ENCODE assay signal across 8 cellular contexts in the genomic region with DNA sequence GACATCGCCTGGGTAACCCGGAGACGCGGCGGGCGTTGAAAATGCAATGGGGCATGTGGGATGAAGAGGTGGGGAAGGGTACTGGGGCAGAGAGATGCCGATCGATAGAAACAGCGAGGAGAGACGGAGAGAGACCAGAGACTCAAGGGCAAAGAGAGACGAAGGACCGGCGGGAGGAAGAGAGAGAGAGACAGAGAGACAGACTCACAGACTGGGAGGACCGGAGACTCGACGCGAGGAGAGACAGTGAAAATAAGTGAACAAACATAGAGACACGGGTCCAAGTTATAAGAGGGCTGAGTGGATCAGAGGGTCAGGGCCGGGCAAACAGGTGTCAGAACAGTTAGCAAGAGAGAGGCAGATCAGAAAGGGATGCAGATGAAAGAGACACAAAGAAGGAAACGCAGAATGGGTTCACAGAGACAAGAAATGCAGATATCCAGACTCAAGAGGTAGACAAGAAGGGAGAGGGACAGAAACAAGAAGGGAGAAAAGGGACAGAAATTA. TPM values are rescaled to one million over a fixed set of nuclear protein-coding genes. Genes with fewer than 3 reads are reported as not detected.
DNase-seq lines count a peak whose midpoint lies in the region; ATAC-seq, FAIRE-seq and TF ChIP-seq lines count a peak whose summit lies in the region.

No MANE protein-coding gene starts in this region.

- WGBS in hepatocyte (ENCODE audit: low lambda C conversion rate, missing lambda C conversion rate), result 10% methylated on average over 20 of the region's 20 CpGs
- 1% methylated on average over 20 of the region's 20 CpGs for WGBS in small intestine, 3 donors

- ATAC-seq in HG03442 (IDR thresholded peaks at IDR 0.05; ENCODE audit: unreplicated experiment), result no peak
- ATAC-seq in HG03520 (IDR thresholded peaks at IDR 0.05; ENCODE audit: unreplicated experiment), result no peak

- peak overlapping the region; percentile 79 for H3K4me2 ChIP-seq in hepatocyte

- no peaks in the 10 kb centered on the region for H3K27me3 Mint-ChIP-seq in activated CD4-positive, alpha-beta memory T cell treated with anti-CD3 and anti-CD28 coated beads, Interleukin-2, amount 10 ng/mL, durations not matched to agents 7 days and 5 days

- H4K20me1 ChIP-seq in hepatocyte (ENCODE audit: insufficient read depth, poor library complexity, severe bottlenecking), result no peaks in the 10 kb centered on the region

- H3K9me3 ChIP-seq in HAP-1 (no peaks in the 10 kb centered on the region), hepatocyte (ENCODE audit: low read depth) (no peaks in the 10 kb centered on the region), small intestine (ENCODE audit: control insufficient read depth, low read depth) (no peaks in the 10 kb centered on the region)

- H3K27me3 ChIP-seq in HAP-1 (ENCODE audit: low read depth) (no peaks in the 10 kb centered on the region), hepatocyte (no peaks in the 10 kb centered on the region), small intestine (ENCODE audit: control insufficient read depth in 2 of 2, insufficient read depth in 2 of 2, low read length in 2 of 2) (no peaks in the 10 kb centered on the region)

- FAIRE-seq in small intestine (lab: Jason Lieb, UNC), result no peak

- peak overlapping the region; percentile 97 for H3K27ac Mint-ChIP-seq in activated CD4-positive, alpha-beta memory T cell treated with anti-CD3 and anti-CD28 coated beads, Interleukin-2, amount 10 ng/mL, durations not matched to agents 7 days and 5 days

- H3K9me2 ChIP-seq in hepatocyte (replicated peaks; ENCODE audit: insufficient read depth), result no peaks in the 10 kb centered on the region

- DNase-seq in HAP-1 (ENCODE audit: low spot score in 2 of 2), result no peak
- DNase-seq in activated CD4-positive, alpha-beta memory T cell treated with anti-CD3 and anti-CD28 coated beads, Interleukin-2, amount 10 ng/mL, durations not matched to agents 7 days and 5 days, result no peak
- no peak for DNase-seq in hepatocyte (ENCODE audit: low spot score)
- DNase-seq in small intestine, result no peak
- no peak for DNase-seq in NCI-H774 (lab: John Stamatoyannopoulos, UW)
- DNase-seq in DMS153 treated with DMSO at 0.1 percent for 48 hours (lab: John Stamatoyannopoulos, UW; ENCODE audit: unreplicated experiment), result no peak

- H3K36me3 ChIP-seq in HAP-1 (replicated peaks) (no peaks in the 10 kb centered on the region; the same call in none of the 2 replicates), hepatocyte (replicated peaks; ENCODE audit: insufficient read depth, low read depth) (no peaks in the 10 kb centered on the region), small intestine (ENCODE audit: control insufficient read depth in 2 of 2, insufficient read depth in 2 of 2, low read length in 2 of 2) (no peaks in the 10 kb centered on the region)

- H3K79me2 ChIP-seq in hepatocyte, result peaks cover 29% of the 10 kb centered on the region

- H3K4me1 ChIP-seq in HAP-1 (peaks cover 8% of the 10 kb centered on the region), hepatocyte (ENCODE audit: insufficient read depth) (peaks cover 9% of the 10 kb centered on the region), small intestine (ENCODE audit: control insufficient read depth in 2 of 2, insufficient read depth in 1 of 2, low read depth in 1 of 2, low read length in 1 of 2) (peaks cover 2 to 5% of the 10 kb centered on the region in 2 donors)

- in situ Hi-C loops in HAP-1 (cut with MboI; ENCODE audit: low sequenced_read_pairs), result no loop called here

- POLR2A ChIA-PET in activated CD4-positive, alpha-beta memory T cell treated with anti-CD3 and anti-CD28 coated beads, Interleukin-2, amount 10 ng/mL, durations not matched to agents 7 days and 5 days (lab: Charles Lee), result interaction anchor here (2.9 to 3.1 kb wide), 2 partner anchors 15 to 54 kb away, joined by 12 to 21 read pairs; a partner anchor contains a TSS

- H3K27ac ChIP-seq in hepatocyte (peak overlapping the region; percentile 83), small intestine (ENCODE audit: low read depth in 1 of 2, low read length in 1 of 2) (peak overlapping the region; percentile 0 to 98)

- H3K4me3 ChIP-seq in HAP-1 (peak overlapping the region; percentile 65), hepatocyte (peak overlapping the region; percentile 28), small intestine (ENCODE audit: low read depth in 1 of 2, low read length in 2 of 2) (peak overlapping the region in 1 of 2 donors; percentile 18)

- no peaks in the 10 kb centered on the region for H3K9me3 Mint-ChIP-seq in activated CD4-positive, alpha-beta memory T cell treated with anti-CD3 and anti-CD28 coated beads, Interleukin-2, amount 10 ng/mL, durations not matched to agents 7 days and 5 days

- peaks cover 25% of the 10 kb centered on the region for H3K36me3 Mint-ChIP-seq in activated CD4-positive, alpha-beta memory T cell treated with anti-CD3 and anti-CD28 coated beads, Interleukin-2, amount 10 ng/mL, durations not matched to agents 7 days and 5 days (ENCODE audit: low read depth)

- peaks cover 52% of the 10 kb centered on the region for H3K4me1 Mint-ChIP-seq in activated CD4-positive, alpha-beta memory T cell treated with anti-CD3 and anti-CD28 coated beads, Interleukin-2, amount 10 ng/mL, durations not matched to agents 7 days and 5 days

- CTCF ChIA-PET in activated CD4-positive, alpha-beta memory T cell treated with anti-CD3 and anti-CD28 coated beads, Interleukin-2, amount 10 ng/mL, durations not matched to agents 7 days and 5 days (lab: Charles Lee), result interaction anchor here (1.4 to 3.8 kb wide), 2 partner anchors 60 to 122 kb away, joined by 4 to 17 read pairs; a partner anchor contains a TSS

- H2AFZ ChIP-seq in hepatocyte, result no peak overlapping the region

- peak overlapping the region; percentile 83 for H3K4me3 Mint-ChIP-seq in activated CD4-positive, alpha-beta memory T cell treated with anti-CD3 and anti-CD28 coated beads, Interleukin-2, amount 10 ng/mL, durations not matched to agents 7 days and 5 days

- TF ChIP-seq CTCF in hepatocyte (IDR thresholded peaks at IDR 0.05; ENCODE audit: poor library complexity), result no peak

RNA-seq across cellular contexts. Expression of a gene that starts 0.6 kb away (rescaled TPM):
- total RNA-seq in activated CD4-positive, alpha-beta memory T cell treated with anti-CD3 and anti-CD28 coated beads, Interleukin-2, amount 10 ng/mL, durations not matched to agents 7 days and 5 days, result 10 to 100 TPM; 21.6 to 22.9 TPM
- total RNA-seq in hepatocyte, result 19.0 and 23.5 TPM in 2 replicates
- polyA plus RNA-seq in hepatocyte, result 19.9 and 29.0 TPM in 2 replicates
- polyA plus RNA-seq in small intestine, result 10 to 100 TPM; 17.5 to 64.0 (median 25.7) TPM

RNA-seq across cellular contexts. Expression of a gene that starts 15.3 kb away (rescaled TPM):
- total RNA-seq in activated CD4-positive, alpha-beta memory T cell treated with anti-CD3 and anti-CD28 coated beads, Interleukin-2, amount 10 ng/mL, durations not matched to agents 7 days and 5 days, result 10 to 100 TPM; 87.5 to 92.4 TPM
- total RNA-seq in hepatocyte, result 48.5 and 54.4 TPM in 2 replicates
- polyA plus RNA-seq in hepatocyte (111 TPM in 2 replicates), small intestine (10 to 100 TPM; 42.7 to 53.4 (median 45.7) TPM)

RNA-seq across cellular contexts. Expression of a gene that starts 18.8 kb away (rescaled TPM):
- 100 to 1,000 TPM; 137 to 144 TPM for total RNA-seq in activated CD4-positive, alpha-beta memory T cell treated with anti-CD3 and anti-CD28 coated beads, Interleukin-2, amount 10 ng/mL, durations not matched to agents 7 days and 5 days
- total RNA-seq in hepatocyte, result 88.4 and 122 TPM in 2 replicates
- polyA plus RNA-seq in hepatocyte (188 and 196 TPM in 2 replicates), small intestine (100 to 1,000 TPM; 165 to 384 (median 304) TPM)

RNA-seq across cellular contexts. Expression of a gene that starts 29.8 kb away (rescaled TPM):
- total RNA-seq in activated CD4-positive, alpha-beta memory T cell treated with anti-CD3 and anti-CD28 coated beads, Interleukin-2, amount 10 ng/mL, durations not matched to agents 7 days and 5 days, result 100 to 1,000 TPM; 345 TPM
- 189 and 191 TPM in 2 replicates for total RNA-seq in hepatocyte
- polyA plus RNA-seq in hepatocyte, result 159 and 180 TPM in 2 replicates
- 100 to 1,000 TPM; 151 to 200 (median 155) TPM for polyA plus RNA-seq in small intestine

RNA-seq across cellular contexts. Expression of a gene that starts 54.1 kb away (rescaled TPM):
- total RNA-seq in activated CD4-positive, alpha-beta memory T cell treated with anti-CD3 and anti-CD28 coated beads, Interleukin-2, amount 10 ng/mL, durations not matched to agents 7 days and 5 days, result 10 to 100 TPM; 15.8 to 17.4 TPM
- 3.3 and 5.4 TPM in 2 replicates for total RNA-seq in hepatocyte
- 18.5 and 21.6 TPM in 2 replicates for polyA plus RNA-seq in hepatocyte
- 1 to 10 TPM; 4.7 to 7.9 (median 5.9) TPM for polyA plus RNA-seq in small intestine
